In the genomic region with DNA sequence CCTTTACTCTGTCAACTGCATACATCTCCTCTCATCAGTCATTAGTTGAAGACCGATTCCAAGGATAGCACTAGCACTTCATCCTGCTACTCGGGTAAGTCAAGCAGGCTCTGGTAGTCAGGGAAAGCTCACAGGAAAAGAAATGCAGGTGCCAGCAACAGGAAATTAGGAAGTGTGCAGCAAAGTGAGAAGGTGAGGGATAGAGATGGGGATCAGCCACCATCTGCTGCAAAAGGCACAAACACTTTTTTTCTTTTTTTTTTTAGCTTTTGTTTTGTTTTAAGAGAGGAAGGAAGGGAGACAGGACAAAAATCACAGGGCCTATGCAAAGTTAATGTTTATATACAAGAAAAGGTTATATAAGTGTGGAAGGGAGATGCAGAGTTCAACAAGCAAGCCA, we compare ENCODE assay signal across 25 cellular contexts. TPM values are rescaled to one million over a fixed set of nuclear protein-coding genes. Genes with fewer than 3 reads are reported as not detected.
"Had no signal": no experiment of that assay in that cellular context is flagged by ENCODE, and none has a peak within 500 bp of the region (broad histone marks: within the 10 kb centered on the region; RNA-seq: fewer than 3 reads in every experiment).

No MANE protein-coding gene starts in this region.

- H3K4me3 ChIP-seq: body of pancreas, pancreas, psoas muscle, right atrium auricular region, testis had no signal

- H3K27ac ChIP-seq: body of pancreas, pancreas, psoas muscle, right atrium auricular region, testis had no signal

- H3K27me3 ChIP-seq: body of pancreas, pancreas, right atrium auricular region, testis had no signal

- H3K4me3 Mint-ChIP-seq: activated CD8-positive, alpha-beta T cell treated with anti-CD3 and anti-CD28 coated beads for 36 hours; effector memory CD8-positive, alpha-beta T cell; neural crest cell had no signal

- DNase-seq: activated CD4-positive, alpha-beta T cell treated with anti-CD3 and anti-CD28 coated beads, Interleukin-2, amount 50 U/mL, for 1 hour; activated CD8-positive, alpha-beta T cell treated with anti-CD3 and anti-CD28 coated beads for 36 hours; activated naive CD4-positive, alpha-beta T cell; activated T-cell treated with anti-CD3 and anti-CD28 coated beads, Interleukin-2, amount 50 U/mL, for 48 hours; aorta; body of pancreas; effector memory CD8-positive, alpha-beta T cell; foreskin fibroblast; head of caudate nucleus; hippocampal formation; left cardiac atrium; midbrain; naive thymus-derived CD8-positive, alpha-beta T cell; nucleus accumbens; pancreas; psoas muscle; stimulated activated CD4-positive, alpha-beta T cell treated with anti-CD3 and anti-CD28 coated beads, Interleukin-15, amount 100 ng/mL, for 24 hours; stimulated activated CD4-positive, alpha-beta T cell treated with anti-CD3 and anti-CD28 coated beads, Interleukin-2, amount 100 ng/mL, for 24 hours; stimulated activated naive CD8-positive, alpha-beta T cell treated with anti-CD3 and anti-CD28 coated beads, Interleukin-15, Interleukin-2, amounts not matched to agents 100 U/mL and 50 U/mL, for 24 hours; testis; trophoblast cell had no signal

- H3K4me1 ChIP-seq: body of pancreas, pancreas, psoas muscle, right atrium auricular region, testis had no signal

- ATAC-seq: activated CD8-positive, alpha-beta T cell treated with anti-CD3 and anti-CD28 coated beads for 36 hours; activated naive CD4-positive, alpha-beta T cell treated with anti-CD3 and anti-CD28 coated beads, Interleukin-2, amount 50 U/mL, for 72 hours; body of pancreas; effector memory CD8-positive, alpha-beta T cell; esophagus mucosa; left cardiac atrium; naive thymus-derived CD8-positive, alpha-beta T cell; pancreas; psoas muscle; stimulated activated naive CD8-positive, alpha-beta T cell treated with anti-CD3 and anti-CD28 coated beads, Interleukin-15, Interleukin-2, amounts not matched to agents 100 U/mL and 50 U/mL, for 24 hours had no signal

- H3K4me1 Mint-ChIP-seq: neural crest cell had no signal

- H3K9me3 Mint-ChIP-seq: effector memory CD8-positive, alpha-beta T cell had no signal

- H3K9me3 ChIP-seq: body of pancreas, pancreas, psoas muscle, testis had no signal

- H3K36me3 ChIP-seq: pancreas, right atrium auricular region had no signal

- H3K27me3 Mint-ChIP-seq: activated CD8-positive, alpha-beta T cell treated with anti-CD3 and anti-CD28 coated beads for 36 hours; effector memory CD8-positive, alpha-beta T cell; naive thymus-derived CD8-positive, alpha-beta T cell had no signal

- H3K27ac Mint-ChIP-seq: activated CD8-positive, alpha-beta T cell treated with anti-CD3 and anti-CD28 coated beads for 36 hours; activated naive CD4-positive, alpha-beta T cell treated with anti-CD3 and anti-CD28 coated beads, Interleukin-2, amount 50 U/mL, for 72 hours; effector memory CD8-positive, alpha-beta T cell had no signal

RNA-seq across cellular contexts. Expression of gene BTLA, which starts 9.0 kb away (rescaled TPM):
- total RNA-seq: body of pancreas, neural crest cell, right atrium auricular region had no signal
- polyA plus RNA-seq: pancreas had no signal
